In genomic region chr13:20525601-20526544, GRCh38 we compare ENCODE assay signal across 8 cellular contexts. TPM values are rescaled to one million over a fixed set of nuclear protein-coding genes. Genes with fewer than 3 reads are reported as not detected.
A peak's percentile ranks its signal among the peaks of the same experiment; 100 is the strongest.
DNase-seq lines count a peak whose midpoint lies in the region; ATAC-seq and TF ChIP-seq lines count a peak whose summit lies in the region.

Gene CRYL1 (minus strand): TSS chr13:20525857. CDS start chr13:20525794, 63 bp downstream.

- H3K4me3 ChIP-seq in fibroblast of villous mesenchyme (ENCODE audit: low read depth, low read length), result peak within 1 kb of the TSS; percentile 79
- H3K4me3 ChIP-seq in neural cell (ENCODE audit: low read length), result peak within 1 kb of the TSS; percentile 89

- H3K4me1 Mint-ChIP-seq in stimulated activated naive CD8-positive, alpha-beta T cell treated with anti-CD3 and anti-CD28 coated beads, Interleukin-15, amount 100 ng/mL, for 72 hours, result peaks cover 43% of the 10 kb centered on the region

- DNase-seq in DMS153 (lab: John Stamatoyannopoulos, UW), result peak; percentile 38
- DNase-seq in SHP77 treated with DMSO at 0.1 percent for 48 hours (lab: John Stamatoyannopoulos, UW), result peak; percentile 42
- peak; percentile 91 for DNase-seq in activated effector memory CD4-positive, alpha-beta T cell treated with anti-CD3 and anti-CD28 coated beads, Interleukin-2, amount 50 U/mL, for 16 hours
- DNase-seq in fibroblast of villous mesenchyme (ENCODE audit: low read depth), result peak; percentile 56
- DNase-seq in stimulated activated naive CD8-positive, alpha-beta T cell treated with anti-CD3 and anti-CD28 coated beads, Interleukin-15, amount 100 ng/mL, for 72 hours, result peak; percentile 57 to 70

- peaks cover 19% of the 10 kb centered on the region for H3K27me3 Mint-ChIP-seq in stimulated activated naive CD8-positive, alpha-beta T cell treated with anti-CD3 and anti-CD28 coated beads, Interleukin-15, amount 100 ng/mL, for 72 hours

- H3K27ac Mint-ChIP-seq in stimulated activated naive CD8-positive, alpha-beta T cell treated with anti-CD3 and anti-CD28 coated beads, Interleukin-15, amount 100 ng/mL, for 72 hours, result peak within 1 kb of the TSS; percentile 81 to 95

- H3K9me2 ChIP-seq in neural cell (ENCODE audit: insufficient read depth, low read length), result no peaks in the 10 kb centered on the region

- H3K79me2 ChIP-seq in neural cell (replicated peaks; ENCODE audit: insufficient read depth, low read length), result no peaks in the 10 kb centered on the region

- peaks cover 12% of the 10 kb centered on the region for H3K27me3 ChIP-seq in neural cell (ENCODE audit: insufficient read depth, low read depth, low read length)

- peak; percentile 73 for ATAC-seq in GM21526 (IDR thresholded peaks at IDR 0.05; ENCODE audit: low FRiP score, unreplicated experiment)
- peak; percentile 90 for ATAC-seq in stimulated activated naive CD8-positive, alpha-beta T cell treated with anti-CD3 and anti-CD28 coated beads, Interleukin-15, amount 100 ng/mL, for 72 hours

- H3K4me2 ChIP-seq in neural cell (ENCODE audit: low read length), result peak within 1 kb of the TSS; percentile 59

- no peak for TF ChIP-seq CTCF in fibroblast of villous mesenchyme (IDR thresholded peaks at IDR 0.05; ENCODE audit: insufficient read depth, low read depth, low read length)
- peak; percentile 23 for TF ChIP-seq CTCF in neural cell (IDR thresholded peaks at IDR 0.05; ENCODE audit: poor library complexity, severe bottlenecking)

- H3K4me3 Mint-ChIP-seq in stimulated activated naive CD8-positive, alpha-beta T cell treated with anti-CD3 and anti-CD28 coated beads, Interleukin-15, amount 100 ng/mL, for 72 hours, result peak within 1 kb of the TSS; percentile 81 to 92

- H2AFZ ChIP-seq in neural cell (ENCODE audit: low read depth, low read length), result peak within 1 kb of the TSS; percentile 58

- TF ChIP-seq RAD21 in Ishikawa (IDR thresholded peaks at IDR 0.05; ENCODE audit: low read depth), result no peak
- TF ChIP-seq RAD21 in neural cell (conservative IDR thresholded peaks at IDR 0.05), result no peak

- peak within 1 kb of the TSS; percentile 60 for H3K9ac ChIP-seq in neural cell (ENCODE audit: low read length)

- H3K9me3 ChIP-seq in neural cell (ENCODE audit: low read length), result no peaks in the 10 kb centered on the region

- no peaks in the 10 kb centered on the region for H4K20me1 ChIP-seq in neural cell (ENCODE audit: insufficient read depth)

- peaks cover 0 to 5% of the 10 kb centered on the region in 2 donors for H3K9me3 Mint-ChIP-seq in stimulated activated naive CD8-positive, alpha-beta T cell treated with anti-CD3 and anti-CD28 coated beads, Interleukin-15, amount 100 ng/mL, for 72 hours

- H3F3A ChIP-seq in neural cell (ENCODE audit: insufficient read depth, low read length, poor library complexity, severe bottlenecking), result no peaks in the 10 kb centered on the region

- H3K27ac ChIP-seq in neural cell (ENCODE audit: low read length), result no peak within 1 kb of the TSS

- H3K36me3 ChIP-seq in neural cell (ENCODE audit: insufficient read depth, low read length), result no peaks in the 10 kb centered on the region

- TF ChIP-seq EP300 in Ishikawa (IDR thresholded peaks at IDR 0.05; ENCODE audit: borderline replicate concordance), result no peak
- no peak for TF ChIP-seq EP300 in neural cell (conservative IDR thresholded peaks at IDR 0.05; ENCODE audit: poor library complexity, severe bottlenecking)

TF ChIP-seq in Ishikawa, 13 proteins besides CTCF, POLR2A, EP300 and RAD21:
- TF ChIP-seq, protein P1, sequence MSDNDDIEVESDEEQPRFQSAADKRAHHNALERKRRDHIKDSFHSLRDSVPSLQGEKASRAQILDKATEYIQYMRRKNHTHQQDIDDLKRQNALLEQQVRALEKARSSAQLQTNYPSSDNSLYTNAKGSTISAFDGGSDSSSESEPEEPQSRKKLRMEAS (IDR thresholded peaks at IDR 0.05), result peak; percentile 59
- TF ChIP-seq YY1 (IDR thresholded peaks at IDR 0.05; ENCODE audit: low read depth) (peak; percentile 63; the same call in 1 of the 2 replicates), CEBPB (IDR thresholded peaks at IDR 0.05) (no peak), NFIC (IDR thresholded peaks at IDR 0.05) (0 out of 2 replicates have a peak, but pooled peaks have one; percentile 3), TEAD4 (IDR thresholded peaks at IDR 0.05) (0 out of 2 replicates have a peak, but pooled peaks have one; percentile 8), TCF12 (IDR thresholded peaks at IDR 0.05; ENCODE audit: low read depth) (0 out of 2 replicates have a peak, but pooled peaks have one; percentile 11), TAF1 (IDR thresholded peaks at IDR 0.05; ENCODE audit: low read depth) (peak; percentile 44; the same call in 1 of the 2 replicates)
- TF ChIP-seq, protein P2, sequence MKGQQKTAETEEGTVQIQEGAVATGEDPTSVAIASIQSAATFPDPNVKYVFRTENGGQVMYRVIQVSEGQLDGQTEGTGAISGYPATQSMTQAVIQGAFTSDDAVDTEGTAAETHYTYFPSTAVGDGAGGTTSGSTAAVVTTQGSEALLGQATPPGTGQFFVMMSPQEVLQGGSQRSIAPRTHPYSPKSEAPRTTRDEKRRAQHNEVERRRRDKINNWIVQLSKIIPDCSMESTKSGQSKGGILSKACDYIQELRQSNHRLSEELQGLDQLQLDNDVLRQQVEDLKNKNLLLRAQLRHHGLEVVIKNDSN (IDR thresholded peaks at IDR 0.05), result no peak

TF ChIP-seq in neural cell, 6 proteins besides CTCF, POLR2A, EP300 and RAD21:
- peak; percentile 38 for TF ChIP-seq TAF1 (IDR thresholded peaks at IDR 0.05; ENCODE audit: low read depth)
- TF ChIP-seq MXI1 (conservative IDR thresholded peaks at IDR 0.05; ENCODE audit: poor library complexity, severe bottlenecking), result peak; percentile 64
- TF ChIP-seq REST (IDR thresholded peaks at IDR 0.05; ENCODE audit: borderline replicate concordance), result no peak
- peak; percentile 8 for TF ChIP-seq SMC3 (conservative IDR thresholded peaks at IDR 0.05; ENCODE audit: poor library complexity)
- TF ChIP-seq EZH2 (IDR thresholded peaks at IDR 0.05; ENCODE audit: borderline replicate concordance, insufficient read depth, low read length, poor library complexity, severe bottlenecking), result no peak

RNA-seq across cellular contexts. Expression of gene CRYL1, which starts in this region (rescaled TPM):
- 4.7 and 7.4 TPM in 2 replicates for total RNA-seq in fibroblast of villous mesenchyme
- polyA plus RNA-seq in neural cell, result 10.6 and 13.7 TPM in 2 replicates
- 7.5 and 9.6 TPM in 2 replicates for polyA minus RNA-seq in neural cell

Comparison
In these comparisons a context has a peak if more than half of its experiments do, and no peak if none do; other contexts are left out.
1. DNase-seq: peak in every context shown above with its lines; median percentile 91 in activated effector memory CD4-positive, alpha-beta T cell treated with anti-CD3 and anti-CD28 coated beads, Interleukin-2, amount 50 U/mL, for 16 hours; 64 in stimulated activated naive CD8-positive, alpha-beta T cell treated with anti-CD3 and anti-CD28 coated beads, Interleukin-15, amount 100 ng/mL, for 72 hours; 56 in fibroblast of villous mesenchyme; 42 in SHP77 treated with DMSO at 0.1 percent for 48 hours; 38 in DMS153.